ENCODE assay signal across 14 cellular contexts in the genomic region with DNA sequence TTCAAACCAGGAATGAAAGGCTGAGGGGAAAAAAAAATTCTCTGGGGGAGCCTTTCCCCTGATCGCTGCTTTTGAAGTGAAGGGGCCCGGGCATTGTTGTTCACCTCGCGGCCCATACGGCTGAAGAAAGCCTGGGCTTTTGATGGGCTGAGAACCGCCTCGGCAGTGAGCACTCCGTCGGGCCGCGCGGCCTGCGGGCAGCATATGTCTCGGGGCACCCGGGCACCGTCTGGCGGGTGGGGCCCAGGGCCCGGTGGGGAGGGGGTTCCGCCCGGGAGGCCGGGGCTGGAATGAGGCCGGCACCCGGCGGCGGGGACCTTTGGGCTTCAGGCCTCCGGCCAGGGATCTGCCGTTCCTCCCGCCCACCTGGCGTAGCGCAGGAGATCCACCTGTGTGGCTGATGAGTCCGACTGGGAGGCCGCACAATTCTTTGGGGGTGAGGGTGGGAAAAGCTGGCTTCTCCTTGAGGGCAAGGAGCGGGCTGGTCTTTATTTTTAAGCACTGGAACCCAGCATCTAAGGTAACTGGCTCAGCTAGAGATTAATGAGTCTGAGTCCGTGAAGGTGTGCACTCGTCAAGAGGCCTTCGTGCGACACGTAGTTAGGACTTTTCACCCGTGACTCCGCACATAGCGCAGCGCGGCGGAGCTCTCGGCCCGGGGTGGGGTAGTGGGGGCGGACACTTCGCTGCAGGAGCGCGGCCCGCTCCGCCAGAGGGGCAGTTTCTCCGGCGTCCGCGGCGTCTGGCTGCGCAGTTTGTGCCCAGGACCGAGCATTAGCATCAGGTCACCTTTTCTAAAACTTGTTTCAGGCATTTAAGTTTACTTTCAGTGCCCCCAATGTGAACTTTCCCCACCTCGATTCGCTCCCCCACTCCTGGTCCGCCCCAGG. TPM values are rescaled to one million over a fixed set of nuclear protein-coding genes. Genes with fewer than 3 reads are reported as not detected.
DNase-seq lines count a peak whose midpoint lies in the region; ATAC-seq, FAIRE-seq and TF ChIP-seq lines count a peak whose summit lies in the region.
"Had no signal": no experiment of that assay in that cellular context is flagged by ENCODE, and none has a peak within 500 bp of the region (broad histone marks: within the 10 kb centered on the region; RNA-seq: fewer than 3 reads in every experiment).

No MANE protein-coding gene starts in this region.

- intact Hi-C loops in left cardiac atrium (cut with DNase I) (no loop called here), Right ventricle myocardium superior (cut with DNase I) (no loop called here), vagina (cut with DNase I) (no loop called here)

- peak overlapping the region; percentile 51 for H3K4me3 ChIP-seq in bronchial epithelial cell (ENCODE audit: low read depth, low read length)
- H3K4me3 ChIP-seq in lung: no peak overlapping the region
- H3K4me3 ChIP-seq in vagina: peak overlapping the region; percentile 22 to 40

- no peak for TF ChIP-seq POLR2A in vagina (IDR thresholded peaks at IDR 0.05)

- ATAC-seq in left cardiac atrium: no peak
- ATAC-seq in Right ventricle myocardium superior (ENCODE audit: poor library complexity): no peak
- peak; percentile 3 for ATAC-seq in lung (ENCODE audit: insufficient read depth, low FRiP score)
- no peak for ATAC-seq in HG02852 (IDR thresholded peaks at IDR 0.05; ENCODE audit: unreplicated experiment)

- TF ChIP-seq CTCF in bronchial epithelial cell (IDR thresholded peaks at IDR 0.05; ENCODE audit: insufficient read depth, low read length, severe bottlenecking) (no peak), lung (IDR thresholded peaks at IDR 0.05; ENCODE audit: control extremely low read depth, extremely low read depth) (no peak), vagina (IDR thresholded peaks at IDR 0.05) (no peak)

- H3K9me3 ChIP-seq in lung (ENCODE audit: control insufficient read depth in 2 of 2, insufficient read depth in 1 of 2, low read length in 1 of 2): peaks cover 0 to 9% of the 10 kb centered on the region in 2 donors
- H3K9me3 ChIP-seq in vagina: no peaks in the 10 kb centered on the region
- H3K9me3 ChIP-seq: neutrophil had no signal

- DNase-seq in left cardiac atrium (peak; percentile 16), Right ventricle myocardium superior (no peak), bronchial epithelial cell (ENCODE audit: low read depth) (peak; percentile 25), lung (ENCODE audit: low spot score) (no peak), vagina (ENCODE audit: extremely low spot score in 2 of 2) (no peak), kidney glomerular epithelial cell (lab: John Stamatoyannopoulos, UW) (no peak), GDM1 (lab: John Stamatoyannopoulos, UW) (no peak)
- DNase-seq: activated CD4-positive, CD25-positive, alpha-beta regulatory T cell treated with anti-CD3 and anti-CD28 coated beads, Interleukin-2, amount 50 U/mL, for 72 hours; head of caudate nucleus; HFFc6; stimulated activated CD4-positive, alpha-beta T cell treated with anti-CD3 and anti-CD28 coated beads, Interleukin-4, amount 100 ng/mL, for 24 hours had no signal

- H3K27ac ChIP-seq in lung (ENCODE audit: low read depth in 1 of 2, low read length in 1 of 2): peak overlapping the region in 1 of 2 donors; percentile 85
- H3K27ac ChIP-seq in vagina: peak overlapping the region; percentile 49
- H3K27ac ChIP-seq: neutrophil had no signal

- FAIRE-seq in bronchial epithelial cell (lab: Jason Lieb, UNC): no peak

- 6 to 17% methylated on average over 61 to 62 of the region's 62 CpGs for whole genome bisulfite sequencing in lung, 2 donors

- peaks cover 0 to 15% of the 10 kb centered on the region in 2 donors for H3K4me1 ChIP-seq in lung (ENCODE audit: control insufficient read depth in 2 of 2, insufficient read depth in 2 of 2, low read length in 2 of 2)
- H3K4me1 ChIP-seq in vagina: peaks cover 32% of the 10 kb centered on the region

- no peaks in the 10 kb centered on the region for H3K36me3 ChIP-seq in bronchial epithelial cell (ENCODE audit: control insufficient read depth, insufficient read depth, low read length)
- no peaks in the 10 kb centered on the region for H3K36me3 ChIP-seq in lung (ENCODE audit: control insufficient read depth in 2 of 2, insufficient read depth in 2 of 2, low read length in 2 of 2)
- H3K36me3 ChIP-seq in vagina: no peaks in the 10 kb centered on the region
- H3K36me3 ChIP-seq: neutrophil had no signal

- H3K27me3 ChIP-seq in bronchial epithelial cell (ENCODE audit: control insufficient read depth, insufficient read depth, low read length): no peaks in the 10 kb centered on the region
- H3K27me3 ChIP-seq in lung (ENCODE audit: control insufficient read depth, insufficient read depth): peaks cover 7% of the 10 kb centered on the region
- peaks cover 21% of the 10 kb centered on the region for H3K27me3 ChIP-seq in vagina

RNA-seq across cellular contexts. Expression of gene FOXA1, which starts 10.6 kb away (rescaled TPM):
- total RNA-seq in left cardiac atrium: not detected
- total RNA-seq in Right ventricle myocardium superior: not detected
- total RNA-seq in bronchial epithelial cell: 4.9 and 5.3 TPM in 2 replicates
- total RNA-seq in lung: 10 to 100 TPM; 31.7 to 67.2 TPM
- polyA plus RNA-seq in lung: 10 to 100 TPM; 14.3 to 15.5 TPM
- total RNA-seq in vagina: 11.5 TPM
- total RNA-seq: temporal lobe had no signal

RNA-seq across cellular contexts. Expression of gene TTC6, which starts 11.0 kb away (rescaled TPM):
- not detected for total RNA-seq in left cardiac atrium
- not detected for total RNA-seq in Right ventricle myocardium superior
- 0.53 and 1.2 TPM in 2 replicates for total RNA-seq in bronchial epithelial cell
- total RNA-seq in lung: 10 to 100 TPM in 1 of 2 donors, 1 to 10 TPM in 1; 6.5 to 34.4 TPM
- 1 to 10 TPM in 1 of 2 donors, under 1 TPM in 1; 0.50 to 3.4 TPM for polyA plus RNA-seq in lung
- 4.4 TPM for total RNA-seq in vagina

Comparison
In these comparisons a context has a peak if more than half of its experiments do, and no peak if none do; other contexts are left out.
1. DNase-seq: peak in left cardiac atrium (single experiment) and bronchial epithelial cell (single experiment); none in Right ventricle myocardium superior (single experiment), lung (single experiment), vagina (0 of 2), kidney glomerular epithelial cell (single experiment) and GDM1 (single experiment).